8 cellular contexts compared by ENCODE assay signal in genomic region chr2:171522057-171522803, GRCh38. TPM values are rescaled to one million over a fixed set of nuclear protein-coding genes. Genes with fewer than 3 reads are reported as not detected.
DNase-seq lines count a peak whose midpoint lies in the region; ATAC-seq and TF ChIP-seq lines count a peak whose summit lies in the region.

A gene with protein sequence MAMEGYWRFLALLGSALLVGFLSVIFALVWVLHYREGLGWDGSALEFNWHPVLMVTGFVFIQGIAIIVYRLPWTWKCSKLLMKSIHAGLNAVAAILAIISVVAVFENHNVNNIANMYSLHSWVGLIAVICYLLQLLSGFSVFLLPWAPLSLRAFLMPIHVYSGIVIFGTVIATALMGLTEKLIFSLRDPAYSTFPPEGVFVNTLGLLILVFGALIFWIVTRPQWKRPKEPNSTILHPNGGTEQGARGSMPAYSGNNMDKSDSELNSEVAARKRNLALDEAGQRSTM (plus strand): TSS chr2:171522474. CDS start chr2:171522546, 72 bp downstream.

- peak within 1 kb of the TSS; percentile 40 to 96 (median 86) for H3K27ac ChIP-seq in skin epidermis

- DNase-seq in AG09319 (ENCODE audit: extremely low read depth, low read depth): peak; percentile 80
- peak; percentile 90 for DNase-seq in RPMI7951 (ENCODE audit: low read depth)
- DNase-seq in cerebellar cortex (ENCODE audit: low spot score): peak; percentile 52
- peak; percentile 68 for DNase-seq in islet precursor cell

- H3K4me3 ChIP-seq in skin epidermis: peak within 1 kb of the TSS; percentile 51 to 77 (median 66)

- ATAC-seq in GM18502 (IDR thresholded peaks at IDR 0.05; ENCODE audit: poor library complexity, unreplicated experiment) (peak; percentile 59), HG03064 (IDR thresholded peaks at IDR 0.05; ENCODE audit: low read depth, unreplicated experiment) (peak; percentile 54), HG03139 (IDR thresholded peaks at IDR 0.05; ENCODE audit: unreplicated experiment) (no peak)

- TF ChIP-seq CTCF in AG09319 (IDR thresholded peaks at IDR 0.05; ENCODE audit: low read depth, low read length): peak; percentile 6

RNA-seq across cellular contexts. Expression of the gene that starts here (rescaled TPM):
- total RNA-seq in RPMI7951 (2014; rRNA removed; shearing (Covaris generic)): 125 and 139 TPM in 2 replicates
